8 cellular contexts compared by ENCODE assay signal in genomic region chr17:68248199-68248825, GRCh38. TPM values are rescaled to one million over a fixed set of nuclear protein-coding genes. Genes with fewer than 3 reads are reported as not detected.
DNase-seq lines count a peak whose midpoint lies in the region; ATAC-seq and TF ChIP-seq lines count a peak whose summit lies in the region.

No MANE protein-coding gene starts in this region.

- H3K36me3 ChIP-seq in NT2/D1 (ENCODE audit: insufficient read depth, insufficient read length, low read length): peaks cover 35% of the 10 kb centered on the region
- peaks cover 15% of the 10 kb centered on the region for H3K36me3 ChIP-seq in suprapubic skin

- TF ChIP-seq POLR2A in lower leg skin (IDR thresholded peaks at IDR 0.05): no peak
- TF ChIP-seq POLR2A in suprapubic skin (IDR thresholded peaks at IDR 0.05): no peak

- TF ChIP-seq CTCF in chondrocyte (IDR thresholded peaks at IDR 0.05): no peak
- no peak for TF ChIP-seq CTCF in lower leg skin (IDR thresholded peaks at IDR 0.05)
- TF ChIP-seq CTCF in suprapubic skin (IDR thresholded peaks at IDR 0.05): no peak

- H3K9me3 ChIP-seq in NT2/D1 (ENCODE audit: insufficient read depth, low read length) (no peaks in the 10 kb centered on the region), suprapubic skin (no peaks in the 10 kb centered on the region)

- DNase-seq in A172 (ENCODE audit: low spot score) (peak; percentile 56), NT2/D1 (ENCODE audit: low read depth, low spot score) (no peak), chondrocyte (ENCODE audit: low spot score) (no peak), lower leg skin (ENCODE audit: low spot score in 2 of 2) (peak in 1 of 2 donors; percentile 93), suprapubic skin (ENCODE audit: low spot score in 2 of 2) (peak in 1 of 2 donors; percentile 88)

- ATAC-seq in HG02970 (IDR thresholded peaks at IDR 0.05; ENCODE audit: low FRiP score, unreplicated experiment) (peak; percentile 22), GM19397 (IDR thresholded peaks at IDR 0.05; ENCODE audit: unreplicated experiment) (no peak)

- H3K4me1 Mint-ChIP-seq in chondrocyte (ENCODE audit: low read depth): peaks cover 18% of the 10 kb centered on the region

- H3K4me3 ChIP-seq in GM08714 (ENCODE audit: low read length) (peak overlapping the region; percentile 66), NT2/D1 (ENCODE audit: insufficient read length, low read depth) (peak overlapping the region; percentile 93), lower leg skin (ENCODE audit: low read depth, poor library complexity, severe bottlenecking) (peak overlapping the region; percentile 58), suprapubic skin (peak overlapping the region; percentile 79)

- H3K4me3 Mint-ChIP-seq in chondrocyte (ENCODE audit: unreplicated experiment): peak overlapping the region; percentile 94

- H3K9me3 Mint-ChIP-seq in chondrocyte (ENCODE audit: low read depth): no peaks in the 10 kb centered on the region

- peak overlapping the region; percentile 97 for H3K27ac ChIP-seq in suprapubic skin

- H3K27ac Mint-ChIP-seq in chondrocyte (ENCODE audit: unreplicated experiment): peak overlapping the region; percentile 95

- H3K36me3 Mint-ChIP-seq in chondrocyte (ENCODE audit: low read depth): peaks cover 6% of the 10 kb centered on the region

- intact Hi-C loops in lower leg skin (cut with DNase I; ENCODE audit: low total_unique reads): no loop called here

- 1 to 2% methylated on average over 17 to 19 of the region's 19 CpGs for WGBS in lower leg skin, 2 donors
- 4% methylated on average over 6 of the region's 19 CpGs for WGBS in suprapubic skin

- H3K27me3 ChIP-seq in NT2/D1 (ENCODE audit: insufficient read depth, insufficient read length) (no peaks in the 10 kb centered on the region), suprapubic skin (no peaks in the 10 kb centered on the region)

- H3K4me1 ChIP-seq in NT2/D1 (ENCODE audit: insufficient read depth, insufficient read length): no peaks in the 10 kb centered on the region
- peaks cover 29% of the 10 kb centered on the region for H3K4me1 ChIP-seq in suprapubic skin

- TF ChIP-seq EP300 in suprapubic skin (IDR thresholded peaks at IDR 0.05): no peak

- peak overlapping the region; percentile 98 for H3K9ac ChIP-seq in NT2/D1 (ENCODE audit: insufficient read length, low read depth)

- no peaks in the 10 kb centered on the region for H3K27me3 Mint-ChIP-seq in chondrocyte (ENCODE audit: low read depth)

RNA-seq across cellular contexts. Expression of gene AMZ2, which starts 0.5 kb away (rescaled TPM):
- 165 and 202 TPM in 2 replicates for total RNA-seq in A172 (2014; rRNA removed; shearing (Covaris generic))
- total RNA-seq in chondrocyte (66.5 to 80.4 TPM (median 78.2 TPM) in 3 replicates), lower leg skin (10 to 100 TPM; 25.8 to 55.0 (median 46.2) TPM), suprapubic skin (10 to 100 TPM; 35.8 to 47.1 (median 41.5) TPM)

RNA-seq across cellular contexts. Expression of gene SLC16A6, which starts 42.6 kb away (rescaled TPM):
- 0.48 and 5.3 TPM in 2 replicates for total RNA-seq in A172 (2014; rRNA removed; shearing (Covaris generic))
- total RNA-seq in chondrocyte: 0.15 to 0.44 TPM (median 0.31 TPM) in 3 replicates
- 10 to 100 TPM in 1 of 4 donors, 1 to 10 TPM in 3; 2.7 to 10.3 (median 7.8) TPM for total RNA-seq in lower leg skin
- total RNA-seq in suprapubic skin: 1 to 10 TPM; 2.7 to 10.0 (median 5.1) TPM

RNA-seq across cellular contexts. Expression of gene ARSG, which starts 43.0 kb away (rescaled TPM):
- total RNA-seq in A172 (2014; rRNA removed; shearing (Covaris generic)): 0.77 and 5.6 TPM in 2 replicates
- total RNA-seq in chondrocyte (5.8 to 9.1 TPM (median 7.4 TPM) in 3 replicates), lower leg skin (10 to 100 TPM in 1 of 4 donors, 1 to 10 TPM in 3; 4.3 to 16.8 (median 7.8) TPM), suprapubic skin (10 to 100 TPM in 3 of 4 donors, 1 to 10 TPM in 1; 7.7 to 12.7 (median 10.7) TPM)
